ENCODE assay signal across 23 cellular contexts in the genomic region with DNA sequence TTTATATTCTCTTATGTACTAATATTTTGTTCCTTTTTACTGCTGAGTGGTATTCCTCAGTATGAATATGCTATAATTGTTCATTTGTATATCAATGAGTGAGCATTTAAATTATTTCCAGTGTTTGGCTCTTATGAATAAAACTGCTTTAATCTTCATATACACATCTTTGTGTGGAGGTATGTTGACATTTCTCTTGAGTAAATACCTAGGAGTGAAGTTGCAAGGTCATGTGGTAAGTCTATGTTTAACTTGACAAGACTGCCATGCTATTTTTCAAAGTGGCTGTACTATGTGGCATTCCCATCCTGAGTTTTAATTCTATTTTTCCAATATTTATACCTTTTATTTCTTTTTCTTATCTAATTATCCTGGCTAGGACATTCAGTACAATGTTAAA.
"Had no signal": no experiment of that assay in that cellular context is flagged by ENCODE, and none has a peak within 500 bp of the region (broad histone marks: within the 10 kb centered on the region; RNA-seq: fewer than 3 reads in every experiment).

No MANE protein-coding gene starts in this region.

- H3K4me3 Mint-ChIP-seq: activated naive CD8-positive, alpha-beta T cell treated with anti-CD3 and anti-CD28 coated beads for 36 hours; activated T-cell treated with anti-CD3 and anti-CD28 coated beads, Interleukin-2, amount 50 U/mL, for 24 hours; neural crest cell; stimulated activated memory B cell treated with anti-CD40 and anti-IgM and Interleukin-4, amounts not matched to agents 10 μg/mL and 1 μg/mL and 100 μg/mL, for 72 hours; T-helper 2 cell treated with Interferon-gamma antibody and Interleukin-4, amounts not matched to agents 5 μg/mL and 100 μg/mL, for 36 hours had no signal

- H3K36me3 ChIP-seq: heart left ventricle, uterus, WERI-Rb-1 had no signal

- H3K4me1 ChIP-seq: testis, uterus had no signal

- H3K27ac Mint-ChIP-seq: activated naive CD8-positive, alpha-beta T cell treated with anti-CD3 and anti-CD28 coated beads for 36 hours; activated T-cell treated with anti-CD3 and anti-CD28 coated beads, Interleukin-2, amount 50 U/mL, for 24 hours; stimulated activated memory B cell treated with anti-CD40 and anti-IgM and Interleukin-4, amounts not matched to agents 10 μg/mL and 1 μg/mL and 100 μg/mL, for 72 hours; T-helper 2 cell treated with Interferon-gamma antibody and Interleukin-4, amounts not matched to agents 5 μg/mL and 100 μg/mL, for 36 hours had no signal

- ATAC-seq: heart left ventricle; left cardiac atrium; sciatic nerve; stimulated activated memory B cell treated with anti-CD40 and anti-IgM and Interleukin-4, amounts not matched to agents 10 μg/mL and 1 μg/mL and 100 μg/mL, for 72 hours had no signal

- H3K4me3 ChIP-seq: coronary artery, heart left ventricle, testis, uterus had no signal

- H3K36me3 Mint-ChIP-seq: activated naive CD8-positive, alpha-beta T cell treated with anti-CD3 and anti-CD28 coated beads for 36 hours had no signal

- H3K27me3 ChIP-seq: heart left ventricle, testis, uterus had no signal

- H3K27me3 Mint-ChIP-seq: activated T-cell treated with anti-CD3 and anti-CD28 coated beads, Interleukin-2, amount 50 U/mL, for 24 hours had no signal

- DNase-seq: activated CD4-positive, CD25-positive, alpha-beta regulatory T cell treated with anti-CD3 and anti-CD28 coated beads, Interleukin-2, amount 50 U/mL, for 72 hours; activated CD8-positive, alpha-beta memory T cell treated with anti-CD3 and anti-CD28 coated beads for 24 hours; activated CD8-positive, alpha-beta memory T cell treated with anti-CD3 and anti-CD28 coated beads, Interleukin-2, amount 50 U/mL, for 4 hours; activated naive CD4-positive, alpha-beta T cell treated with Interleukin-2 at 50 U/mL for 16 hours; activated naive CD8-positive, alpha-beta T cell treated with anti-CD3 and anti-CD28 coated beads for 36 hours; activated T-cell treated with anti-CD3 and anti-CD28 coated beads, Interleukin-2, amount 50 U/mL, for 24 hours; cerebellar nuclear complex; heart left ventricle; islet precursor cell; left cardiac atrium; mesenchymal stem cell; occipital lobe; small intestine; stimulated activated CD4-positive, alpha-beta T cell treated with anti-CD3 and anti-CD28 coated beads, Interleukin-2, amount 100 ng/mL, for 24 hours; testis; trophoblast cell; uterus; WERI-Rb-1 had no signal

- H3K9me3 ChIP-seq: testis had no signal

- H3K27ac ChIP-seq: coronary artery, heart left ventricle, testis, uterus, WERI-Rb-1 had no signal
